In genomic region chr22:46150615-46151423, GRCh38 we compare ENCODE assay signal across 8 cellular contexts. TPM values are rescaled to one million over a fixed set of nuclear protein-coding genes. Genes with fewer than 3 reads are reported as not detected.
DNase-seq lines count a peak whose midpoint lies in the region; ATAC-seq and TF ChIP-seq lines count a peak whose summit lies in the region.

No MANE protein-coding gene starts in this region.

- DNase-seq in activated CD4-positive, alpha-beta T cell treated with anti-CD3 and anti-CD28 coated beads, Interleukin-2, amount 50 U/mL, for 48 hours = peak; percentile 49 to 62
- peak; percentile 44 to 53 (median 46) for DNase-seq in effector memory CD4-positive, alpha-beta T cell
- DNase-seq in mucosa of gallbladder (ENCODE audit: low spot score) = no peak

- H3K27ac ChIP-seq in C4-2B (peak overlapping the region; percentile 78), HUES64 (ENCODE audit: low read depth, low read length) (no peak overlapping the region), mucosa of rectum (ENCODE audit: low read depth in 2 of 2, low read length in 2 of 2) (peak overlapping the region; percentile 91 to 92)
- H3K27ac ChIP-seq in effector memory CD4-positive, alpha-beta T cell (ENCODE audit: insufficient read depth, low read length, poor library complexity, severe bottlenecking) = peak overlapping the region; percentile 59

- H3K9ac ChIP-seq in HUES64 (ENCODE audit: low read depth, low read length) = peak overlapping the region; percentile 14; the same call in 1 of the 2 replicates
- H3K9ac ChIP-seq in mucosa of rectum (ENCODE audit: low read depth in 1 of 2, low read length in 2 of 2) = peak overlapping the region; percentile 93 to 96

- H3K36me3 Mint-ChIP-seq in stimulated activated memory B cell treated with anti-CD40 and anti-IgM and Interleukin-4, amounts not matched to agents 10 μg/mL and 1 μg/mL and 100 μg/mL, for 72 hours = peaks cover 18% of the 10 kb centered on the region

- H3K4me1 ChIP-seq in HUES64 (ENCODE audit: insufficient read depth, low read length) = no peaks in the 10 kb centered on the region
- peaks cover 9% of the 10 kb centered on the region for H3K4me1 ChIP-seq in effector memory CD4-positive, alpha-beta T cell (ENCODE audit: control insufficient read depth, insufficient read depth, low read length, poor library complexity, severe bottlenecking)
- peaks cover 26 to 32% of the 10 kb centered on the region in 2 donors for H3K4me1 ChIP-seq in mucosa of rectum (ENCODE audit: control insufficient read depth in 2 of 2, insufficient read depth in 2 of 2, low read length in 2 of 2)

- H3K4me3 ChIP-seq in HUES64 (ENCODE audit: low read length) (peak overlapping the region; percentile 65), mucosa of rectum (ENCODE audit: low read length in 2 of 2) (peak overlapping the region; percentile 84 to 89)
- peak overlapping the region; percentile 69 for H3K4me3 ChIP-seq in effector memory CD4-positive, alpha-beta T cell (ENCODE audit: insufficient read depth, low read depth, low read length, poor library complexity, severe bottlenecking)

- H3K9me3 ChIP-seq in HUES64 (ENCODE audit: insufficient read depth, low read depth, low read length) (no peaks in the 10 kb centered on the region), mucosa of rectum (ENCODE audit: control insufficient read depth in 2 of 2, low read length in 2 of 2) (no peaks in the 10 kb centered on the region)
- H3K9me3 ChIP-seq in effector memory CD4-positive, alpha-beta T cell (ENCODE audit: control insufficient read depth, low read length) = no peaks in the 10 kb centered on the region

- peak overlapping the region; percentile 82 for H3K4me3 Mint-ChIP-seq in stimulated activated memory B cell treated with anti-CD40 and anti-IgM and Interleukin-4, amounts not matched to agents 10 μg/mL and 1 μg/mL and 100 μg/mL, for 72 hours

- no peak for TF ChIP-seq CTCF in C4-2B (conservative IDR thresholded peaks at IDR 0.05)

- 1% methylated on average over 105 of the region's 105 CpGs for WGBS in HUES64

- peak; percentile 28 for ATAC-seq in GM21360 (IDR thresholded peaks at IDR 0.05; ENCODE audit: unreplicated experiment)
- peak; percentile 59 for ATAC-seq in stimulated activated memory B cell treated with anti-CD40 and anti-IgM and Interleukin-4, amounts not matched to agents 10 μg/mL and 1 μg/mL and 100 μg/mL, for 72 hours

- H3K9me3 Mint-ChIP-seq in stimulated activated memory B cell treated with anti-CD40 and anti-IgM and Interleukin-4, amounts not matched to agents 10 μg/mL and 1 μg/mL and 100 μg/mL, for 72 hours = no peaks in the 10 kb centered on the region

- H3K36me3 ChIP-seq in HUES64 (ENCODE audit: insufficient read depth, low read length) (no peaks in the 10 kb centered on the region), mucosa of rectum (ENCODE audit: control insufficient read depth in 2 of 2, insufficient read depth in 2 of 2, low read length in 2 of 2) (peaks cover 0 to 13% of the 10 kb centered on the region in 2 donors)
- no peaks in the 10 kb centered on the region for H3K36me3 ChIP-seq in effector memory CD4-positive, alpha-beta T cell (ENCODE audit: control insufficient read depth, insufficient read depth, low read length)

- no peaks in the 10 kb centered on the region for H3K27me3 Mint-ChIP-seq in stimulated activated memory B cell treated with anti-CD40 and anti-IgM and Interleukin-4, amounts not matched to agents 10 μg/mL and 1 μg/mL and 100 μg/mL, for 72 hours

- H3K4me1 Mint-ChIP-seq in stimulated activated memory B cell treated with anti-CD40 and anti-IgM and Interleukin-4, amounts not matched to agents 10 μg/mL and 1 μg/mL and 100 μg/mL, for 72 hours = peaks cover 29% of the 10 kb centered on the region

- peak overlapping the region; percentile 74 for H3K27ac Mint-ChIP-seq in stimulated activated memory B cell treated with anti-CD40 and anti-IgM and Interleukin-4, amounts not matched to agents 10 μg/mL and 1 μg/mL and 100 μg/mL, for 72 hours

- H3K27me3 ChIP-seq in HUES64 (ENCODE audit: insufficient read depth, low read length) (peaks cover 59% of the 10 kb centered on the region), mucosa of rectum (ENCODE audit: control insufficient read depth in 2 of 2, insufficient read depth in 2 of 2, low read length in 2 of 2) (no peaks in the 10 kb centered on the region)
- no peaks in the 10 kb centered on the region for H3K27me3 ChIP-seq in effector memory CD4-positive, alpha-beta T cell (replicated peaks; ENCODE audit: control insufficient read depth, insufficient read depth, low read length, poor library complexity, severe bottlenecking)

RNA-seq across cellular contexts. Expression of gene PPARA, which starts 0.5 kb away (rescaled TPM):
- 2.4 TPM for polyA plus RNA-seq in HUES64 (2013, experiment 1 of 2)
- polyA plus RNA-seq in HUES64 (2013, experiment 2 of 2) = 3.6 TPM
- 51.3 TPM for total RNA-seq in mucosa of gallbladder
